In genomic region chr6:7389451-7390217, GRCh38 we compare ENCODE assay signal across 8 cellular contexts. TPM values are rescaled to one million over a fixed set of nuclear protein-coding genes. Genes with fewer than 3 reads are reported as not detected.
A peak's percentile ranks its signal among the peaks of the same experiment; 100 is the strongest.
DNase-seq lines count a peak whose midpoint lies in the region; ATAC-seq, FAIRE-seq and TF ChIP-seq lines count a peak whose summit lies in the region.

Gene CAGE1 (minus strand): TSS chr6:7389742. CDS start chr6:7387173, 2,569 bp downstream.
Gene RIOK1 (plus strand): TSS chr6:7389808. CDS start chr6:7390003, 195 bp downstream.

- H4K20me1 ChIP-seq in GM23248 (ENCODE audit: insufficient read depth), result no peaks in the 10 kb centered on the region
- peaks cover 14% of the 10 kb centered on the region; the same call in 1 of the 2 replicates for H4K20me1 ChIP-seq in Karpas-422 (ENCODE audit: insufficient read depth, low read depth, low read length)

- H3K9me2 ChIP-seq in GM23248 (ENCODE audit: insufficient read depth) (no peaks in the 10 kb centered on the region), Karpas-422 (replicated peaks; ENCODE audit: insufficient read depth, low read length) (no peaks in the 10 kb centered on the region)

- H3K27ac ChIP-seq in GM23248 (peak within 1 kb of the TSS; percentile 88), Karpas-422 (ENCODE audit: low read length) (peak within 1 kb of the TSS; percentile 68)

- peak within 1 kb of the TSS; percentile 83 to 98 (median 96) for H3K4me3 Mint-ChIP-seq in naive thymus-derived CD8-positive, alpha-beta T cell
- H3K4me3 Mint-ChIP-seq in stimulated activated naive B cell treated with anti-CD40 and anti-IgM and Interleukin-4, amounts not matched to agents 10 μg/mL and 1 μg/mL and 100 μg/mL, for 72 hours, result peak within 1 kb of the TSS; percentile 80 to 89

- H3F3A ChIP-seq in GM23248 (ENCODE audit: insufficient read depth), result peaks cover 21% of the 10 kb centered on the region

- peak; percentile 99 for DNase-seq in Daoy (ENCODE audit: low read depth)
- peak; percentile 99 for DNase-seq in GM23248
- peak; percentile 98 for DNase-seq in Karpas-422
- peak; percentile 77 for DNase-seq in RCC 7860 (ENCODE audit: low spot score)
- DNase-seq in activated T-helper 1 cell treated with anti-CD3 and anti-CD28 coated beads, Interleukin-2, amount 50 U/mL, for 16 hours (ENCODE audit: low read depth in 1 of 2, low spot score in 1 of 2), result peak; percentile 90
- peak; percentile 93 for DNase-seq in fibroblast of mammary gland (ENCODE audit: low read depth)
- peak; percentile 90 to 97 (median 93) for DNase-seq in naive thymus-derived CD8-positive, alpha-beta T cell
- peak; percentile 96 for DNase-seq in stimulated activated naive B cell treated with anti-CD40 and anti-IgM and Interleukin-4, amounts not matched to agents 10 μg/mL and 1 μg/mL and 100 μg/mL, for 72 hours

- in situ Hi-C loops in GM23248 (cut with MboI), result no loop called here

- H2AFZ ChIP-seq in GM23248, result peak within 1 kb of the TSS; percentile 98
- peak within 1 kb of the TSS; percentile 80 for H2AFZ ChIP-seq in Karpas-422 (ENCODE audit: low read length)

- H3K4me1 Mint-ChIP-seq in naive thymus-derived CD8-positive, alpha-beta T cell, result peaks cover 26 to 52% (median 49%) of the 10 kb centered on the region in 4 donors
- H3K4me1 Mint-ChIP-seq in stimulated activated naive B cell treated with anti-CD40 and anti-IgM and Interleukin-4, amounts not matched to agents 10 μg/mL and 1 μg/mL and 100 μg/mL, for 72 hours, result peaks cover 17 to 43% of the 10 kb centered on the region in 2 donors

- H3K4me3 ChIP-seq in GM23248 (peak within 1 kb of the TSS; percentile 89), Karpas-422 (ENCODE audit: low read length) (peak within 1 kb of the TSS; percentile 90), fibroblast of mammary gland (ENCODE audit: control insufficient read depth, low read depth, low read length) (peak within 1 kb of the TSS; percentile 78)

- H3K9me3 ChIP-seq in GM23248 (ENCODE audit: low read depth) (no peaks in the 10 kb centered on the region), Karpas-422 (ENCODE audit: low read length) (no peaks in the 10 kb centered on the region)

- H3K27ac Mint-ChIP-seq in naive thymus-derived CD8-positive, alpha-beta T cell, result peak within 1 kb of the TSS; percentile 94 to 100 (median 99)
- peak within 1 kb of the TSS; percentile 100 for H3K27ac Mint-ChIP-seq in stimulated activated naive B cell treated with anti-CD40 and anti-IgM and Interleukin-4, amounts not matched to agents 10 μg/mL and 1 μg/mL and 100 μg/mL, for 72 hours

- H3K4me2 ChIP-seq in GM23248 (ENCODE audit: unreplicated experiment), result peak within 1 kb of the TSS; percentile 92
- peak within 1 kb of the TSS; percentile 91 for H3K4me2 ChIP-seq in Karpas-422 (ENCODE audit: low read depth, low read length, poor library complexity, severe bottlenecking)

- H3K36me3 Mint-ChIP-seq in naive thymus-derived CD8-positive, alpha-beta T cell, result peaks cover 0 to 25% (median 4%) of the 10 kb centered on the region in 3 donors
- peaks cover 12 to 29% of the 10 kb centered on the region in 2 donors for H3K36me3 Mint-ChIP-seq in stimulated activated naive B cell treated with anti-CD40 and anti-IgM and Interleukin-4, amounts not matched to agents 10 μg/mL and 1 μg/mL and 100 μg/mL, for 72 hours

- FAIRE-seq in RCC 7860 (lab: Jason Lieb, UNC), result no peak

- H3K36me3 ChIP-seq in GM23248 (ENCODE audit: low read depth) (peaks cover 9% of the 10 kb centered on the region; the same call in 1 of the 2 replicates), Karpas-422 (ENCODE audit: insufficient read depth, low read length) (peaks cover 19% of the 10 kb centered on the region)

- ATAC-seq in naive thymus-derived CD8-positive, alpha-beta T cell, result peak; percentile 89 to 92
- peak; percentile 96 to 97 for ATAC-seq in stimulated activated naive B cell treated with anti-CD40 and anti-IgM and Interleukin-4, amounts not matched to agents 10 μg/mL and 1 μg/mL and 100 μg/mL, for 72 hours (replicated peaks)

- H3K27me3 ChIP-seq in GM23248 (replicated peaks; ENCODE audit: insufficient read depth) (no peaks in the 10 kb centered on the region), Karpas-422 (ENCODE audit: low read length) (no peaks in the 10 kb centered on the region)

- 1% methylated on average over 59 to 62 of the region's 62 CpGs for whole genome bisulfite sequencing in GM23248 (ENCODE audit: low coverage in 1 of 2, low lambda C conversion rate in 2 of 2, missing lambda C conversion rate in 2 of 2), 2 experiments

- peak; percentile 9 for TF ChIP-seq CTCF in fibroblast of mammary gland (conservative IDR thresholded peaks at IDR 0.05; ENCODE audit: control insufficient read depth, insufficient read depth, low read depth, low read length)

- H3K27me3 Mint-ChIP-seq in naive thymus-derived CD8-positive, alpha-beta T cell, result no peaks in the 10 kb centered on the region
- H3K27me3 Mint-ChIP-seq in stimulated activated naive B cell treated with anti-CD40 and anti-IgM and Interleukin-4, amounts not matched to agents 10 μg/mL and 1 μg/mL and 100 μg/mL, for 72 hours, result no peaks in the 10 kb centered on the region

- POLR2A ChIA-PET in naive thymus-derived CD8-positive, alpha-beta T cell (lab: Charles Lee), result interaction anchor here (0.5 to 3.4 kb wide), 5 partner anchors 11 to 730 kb away, joined by 3 to 16 read pairs (median 8); partner anchors contain the start of genes SNRNP48 and SSR1

- H3K9ac ChIP-seq in GM23248 (peak within 1 kb of the TSS; percentile 87), Karpas-422 (ENCODE audit: low read length) (peak within 1 kb of the TSS; percentile 89)

- H3K4me1 ChIP-seq in GM23248 (ENCODE audit: insufficient read depth), result peaks cover 25% of the 10 kb centered on the region
- peaks cover 29% of the 10 kb centered on the region for H3K4me1 ChIP-seq in Karpas-422 (ENCODE audit: low read length)

- H3K9me3 Mint-ChIP-seq in naive thymus-derived CD8-positive, alpha-beta T cell, result no peaks in the 10 kb centered on the region
- H3K9me3 Mint-ChIP-seq in stimulated activated naive B cell treated with anti-CD40 and anti-IgM and Interleukin-4, amounts not matched to agents 10 μg/mL and 1 μg/mL and 100 μg/mL, for 72 hours, result no peaks in the 10 kb centered on the region

- H3K79me2 ChIP-seq in GM23248 (ENCODE audit: insufficient read depth), result peaks cover 52% of the 10 kb centered on the region
- peaks cover 46% of the 10 kb centered on the region for H3K79me2 ChIP-seq in Karpas-422 (ENCODE audit: low read length)

RNA-seq across cellular contexts. Expression of gene CAGE1, which starts in this region (rescaled TPM):
- total RNA-seq in Daoy (2014; rRNA removed; shearing (Covaris generic)), result 0.11 and 0.36 TPM in 2 replicates
- total RNA-seq in GM23248 (2014; rRNA removed; shearing (Covaris generic)), result not detected in 2 replicates
- not detected in 2 replicates for polyA plus RNA-seq in GM23248 (2016; fragmentation: Nextera tagmentation; extraction: Ambion mirVana)
- not detected in 2 replicates for total RNA-seq in Karpas-422 (2014; rRNA removed; shearing (Covaris generic); ENCODE audit: low replicate concordance)
- under 1 TPM; 0.16 to 0.63 TPM for total RNA-seq in naive thymus-derived CD8-positive, alpha-beta T cell
- polyA plus RNA-seq in naive thymus-derived CD8-positive, alpha-beta T cell, result not detected

RNA-seq across cellular contexts. Expression of gene RIOK1, which starts in this region (rescaled TPM):
- 37.9 and 48.8 TPM in 2 replicates for total RNA-seq in Daoy (2014; rRNA removed; shearing (Covaris generic))
- 13.2 and 22.5 TPM in 2 replicates for total RNA-seq in GM23248 (2014; rRNA removed; shearing (Covaris generic))
- polyA plus RNA-seq in GM23248 (2016; fragmentation: Nextera tagmentation; extraction: Ambion mirVana), result 22.4 and 26.4 TPM in 2 replicates
- 36.8 and 57.0 TPM in 2 replicates for total RNA-seq in Karpas-422 (2014; rRNA removed; shearing (Covaris generic); ENCODE audit: low replicate concordance)
- total RNA-seq in naive thymus-derived CD8-positive, alpha-beta T cell, result 10 to 100 TPM; 29.9 to 30.4 TPM
- polyA plus RNA-seq in naive thymus-derived CD8-positive, alpha-beta T cell, result 10 to 100 TPM; 18.1 to 24.4 (median 20.2) TPM

Comparison
In these comparisons a context has a peak if more than half of its experiments do, and no peak if none do; other contexts are left out.
1. Peak in every context shown above with its lines: DNase-seq, ATAC-seq, H3K4me3 ChIP-seq and H3K27ac ChIP-seq.